In genomic region chr6:46651006-46651405, GRCh38 we compare ENCODE assay signal across 16 cellular contexts. TPM values are rescaled to one million over a fixed set of nuclear protein-coding genes. Genes with fewer than 3 reads are reported as not detected.
A peak's percentile ranks its signal among the peaks of the same experiment; 100 is the strongest.
DNase-seq lines count a peak whose midpoint lies in the region; ATAC-seq, FAIRE-seq and TF ChIP-seq lines count a peak whose summit lies in the region.
"Had no signal": no experiment of that assay in that cellular context is flagged by ENCODE, and none has a peak within 500 bp of the region (broad histone marks: within the 10 kb centered on the region; RNA-seq: fewer than 3 reads in every experiment).

No MANE protein-coding gene starts in this region.

- TF ChIP-seq CTCF in MCF 10A (IDR thresholded peaks at IDR 0.05; ENCODE audit: unreplicated experiment) (no peak), keratinocyte (optimal IDR thresholded peaks at IDR 0.05 in 1 of 3, IDR thresholded peaks at IDR 0.05 in 1 of 3, conservative IDR thresholded peaks at IDR 0.05 in 1 of 3; ENCODE audit: extremely low read depth in 1 of 3, insufficient read depth in 2 of 3, low read length in 3 of 3) (no peak), gastrocnemius medialis (IDR thresholded peaks at IDR 0.05 in 4 of 5, conservative IDR thresholded peaks at IDR 0.05 in 1 of 5) (no peak)

- ATAC-seq in GM19455 (IDR thresholded peaks at IDR 0.05; ENCODE audit: unreplicated experiment) = no peak
- no peak for ATAC-seq in gastrocnemius medialis
- ATAC-seq: activated CD4-positive, CD25-positive, alpha-beta regulatory T cell treated with anti-CD3 and anti-CD28 coated beads, Interleukin-2, amount 50 U/mL, for 24 hours had no signal

- H3K27me3 Mint-ChIP-seq in MCF 10A (ENCODE audit: insufficient read depth, unreplicated experiment) = no peaks in the 10 kb centered on the region

- dilution Hi-C loops in keratinocyte (cut with MboI; ENCODE audit: extremely low pct_ligation_motif_present, low sequenced_read_pairs) = no loop called here

- no peaks in the 10 kb centered on the region for H3K9me1 ChIP-seq in keratinocyte (ENCODE audit: control insufficient read depth, extremely low read depth, insufficient read depth, low read length)

- H3K9me3 Mint-ChIP-seq in MCF 10A (ENCODE audit: unreplicated experiment) = no peaks in the 10 kb centered on the region
- H3K9me3 Mint-ChIP-seq: activated naive CD4-positive, alpha-beta T cell treated with anti-CD3 and anti-CD28 coated beads, Interleukin-2, amount 50 U/mL, for 24 hours had no signal

- H3K4me3 ChIP-seq in HUES6 (ENCODE audit: low read depth, low read length) (0 out of 2 replicates have a peak overlapping the region, but pooled peaks have one; percentile 92), keratinocyte (ENCODE audit: control insufficient read depth in 2 of 3, extremely low read depth in 1 of 3, insufficient read depth in 2 of 3, low read depth in 1 of 3, low read length in 3 of 3) (no peak overlapping the region), skeletal muscle tissue (ENCODE audit: low read length in 3 of 3) (peak overlapping the region in 2 of 3 donors; percentile 5 to 98), gastrocnemius medialis (no peak overlapping the region)
- H3K4me3 ChIP-seq: BLaER1 treated with 17β-estradiol and CSF1 and Interleukin-3, amounts not matched to agents 10 nM and 100 nM had no signal

- H3K9ac ChIP-seq in HUES6 (ENCODE audit: low read length) (no peak overlapping the region), keratinocyte (ENCODE audit: control insufficient read depth, extremely low read depth, insufficient read depth, low read length) (no peak overlapping the region), skeletal muscle tissue (ENCODE audit: low read depth in 1 of 3, low read length in 3 of 3) (no peak overlapping the region)
- H3K9ac ChIP-seq: BLaER1 treated with 17β-estradiol and CSF1 and Interleukin-3, amounts not matched to agents 10 nM and 100 nM had no signal

- H4K20me1 ChIP-seq in keratinocyte (ENCODE audit: control insufficient read depth, extremely low read depth, insufficient read depth, low read length) = no peaks in the 10 kb centered on the region
- H4K20me1 ChIP-seq: BLaER1 treated with 17β-estradiol and CSF1 and Interleukin-3, amounts not matched to agents 10 nM and 100 nM had no signal

- intact Hi-C loops in MCF 10A (cut with micrococcal nuclease) (no loop called here), gastrocnemius medialis (cut with DNase I; ENCODE audit: low total_unique reads) (loop anchor here (5.0 to 10.0 kb wide), 2 partner anchors 214 to 556 kb away; no protein-coding TSS in a partner anchor)

- H3K27ac Mint-ChIP-seq in MCF 10A (ENCODE audit: low read depth, unreplicated experiment) = peak overlapping the region; percentile 96
- H3K27ac Mint-ChIP-seq: activated naive CD4-positive, alpha-beta T cell treated with anti-CD3 and anti-CD28 coated beads, Interleukin-2, amount 50 U/mL, for 24 hours had no signal

- peaks cover 23% of the 10 kb centered on the region for H3K27me3 ChIP-seq in HUES6 (ENCODE audit: control insufficient read depth, insufficient read depth, low read length)
- H3K27me3 ChIP-seq in keratinocyte (ENCODE audit: control insufficient read depth, extremely low read depth, insufficient read depth, low read length) = no peaks in the 10 kb centered on the region
- H3K27me3 ChIP-seq in skeletal muscle tissue (ENCODE audit: control insufficient read depth in 3 of 3, insufficient read depth in 3 of 3, low read length in 3 of 3) = no peaks in the 10 kb centered on the region
- no peaks in the 10 kb centered on the region for H3K27me3 ChIP-seq in gastrocnemius medialis
- H3K27me3 ChIP-seq: MG63 had no signal

- H3K4me1 ChIP-seq in HUES6 (ENCODE audit: control insufficient read depth, insufficient read depth, low read length) (peaks cover 8% of the 10 kb centered on the region; the same call in 1 of the 2 replicates), keratinocyte (ENCODE audit: control insufficient read depth, extremely low read depth, insufficient read depth, low read length) (peaks cover 11% of the 10 kb centered on the region), skeletal muscle tissue (ENCODE audit: control insufficient read depth in 3 of 3, insufficient read depth in 3 of 3, low read length in 3 of 3) (peaks cover 4 to 19% (median 7%) of the 10 kb centered on the region in 3 donors), gastrocnemius medialis (peaks cover 25% of the 10 kb centered on the region in 2 donors)

- POLR2A ChIA-PET in MCF 10A (lab: Yijun Ruan, JAX) = interaction anchor here (0.6 to 5.7 kb wide), 6 partner anchors 9 to 153 kb away, joined by 3 to 168 read pairs (median 3); no protein-coding TSS in a partner anchor

- H3K27ac ChIP-seq in HUES6 (ENCODE audit: low read depth, low read length) (no peak overlapping the region), keratinocyte (ENCODE audit: control insufficient read depth, insufficient read depth, low read length) (peak overlapping the region; percentile 10), skeletal muscle tissue (ENCODE audit: low read depth, low read length) (no peak overlapping the region), gastrocnemius medialis (no peak overlapping the region)
- H3K27ac ChIP-seq: BLaER1 treated with 17β-estradiol and CSF1 and Interleukin-3, amounts not matched to agents 10 nM and 100 nM had no signal

- BruUV-seq in MCF 10A (replicated peaks; lab: Mats Ljungman, UMichigan) = no TSS peak

- CTCF ChIA-PET in MCF 10A (lab: Yijun Ruan, JAX) = interaction anchor here (0.7 kb wide), 1 partner anchor 28 kb away, joined by 3 read pairs; no protein-coding TSS in a partner anchor

- no peak overlapping the region for H2AFZ ChIP-seq in keratinocyte (ENCODE audit: control insufficient read depth, low read length)

- H3K36me3 ChIP-seq in HUES6 (ENCODE audit: control insufficient read depth, insufficient read depth, low read length) (no peaks in the 10 kb centered on the region), keratinocyte (ENCODE audit: control insufficient read depth in 2 of 2, extremely low read depth in 1 of 2, insufficient read depth in 2 of 2, low read length in 2 of 2) (no peaks in the 10 kb centered on the region), skeletal muscle tissue (ENCODE audit: control insufficient read depth in 3 of 3, insufficient read depth in 3 of 3, low read length in 3 of 3) (no peaks in the 10 kb centered on the region), gastrocnemius medialis (no peaks in the 10 kb centered on the region)
- H3K36me3 ChIP-seq: BLaER1 treated with 17β-estradiol and CSF1 and Interleukin-3, amounts not matched to agents 10 nM and 100 nM; MG63 had no signal

- FAIRE-seq in keratinocyte (lab: Jason Lieb, UNC) = no peak

- no peaks in the 10 kb centered on the region for H3K79me2 ChIP-seq in keratinocyte (ENCODE audit: control insufficient read depth, insufficient read depth, low read length)

- peak overlapping the region; percentile 85 for H3K4me3 Mint-ChIP-seq in MCF 10A (ENCODE audit: unreplicated experiment)
- H3K4me3 Mint-ChIP-seq: activated naive CD4-positive, alpha-beta T cell treated with anti-CD3 and anti-CD28 coated beads, Interleukin-2, amount 50 U/mL, for 24 hours had no signal

- DNase-seq in MCF 10A (ENCODE audit: unreplicated experiment) = peak; percentile 28
- DNase-seq in keratinocyte (ENCODE audit: low read depth, low spot score) = no peak
- DNase-seq in stimulated activated CD4-positive, alpha-beta T cell treated with anti-CD3 and anti-CD28 coated beads, Interleukin-2, amount 100 ng/mL, for 48 hours = no peak
- no peak for DNase-seq in gastrocnemius medialis
- DNase-seq: central memory CD4-positive, alpha-beta T cell; MG63; NCI-H2081; NCI-H69; T-helper 1 cell had no signal

- peaks cover 15% of the 10 kb centered on the region for H3K4me1 Mint-ChIP-seq in MCF 10A (ENCODE audit: insufficient read depth, unreplicated experiment)

- H3K36me3 Mint-ChIP-seq in MCF 10A (ENCODE audit: insufficient read depth, unreplicated experiment) = peaks cover 10% of the 10 kb centered on the region
- H3K36me3 Mint-ChIP-seq: activated naive CD4-positive, alpha-beta T cell treated with anti-CD3 and anti-CD28 coated beads, Interleukin-2, amount 50 U/mL, for 24 hours had no signal

- no peak for TF ChIP-seq POLR2A in gastrocnemius medialis (IDR thresholded peaks at IDR 0.05)

- H3K9me3 ChIP-seq in HUES6 (ENCODE audit: control insufficient read depth, insufficient read depth, low read depth, low read length) (no peaks in the 10 kb centered on the region), keratinocyte (ENCODE audit: control insufficient read depth, low read depth, low read length) (no peaks in the 10 kb centered on the region), skeletal muscle tissue (ENCODE audit: control insufficient read depth in 3 of 3, low read length in 3 of 3) (no peaks in the 10 kb centered on the region), gastrocnemius medialis (no peaks in the 10 kb centered on the region)
- H3K9me3 ChIP-seq: MG63 had no signal

- H3K4me2 ChIP-seq in keratinocyte (ENCODE audit: control insufficient read depth, extremely low read depth, insufficient read depth, low read depth, low read length) = peak overlapping the region; percentile 98
- H3K4me2 ChIP-seq: BLaER1 treated with 17β-estradiol and CSF1 and Interleukin-3, amounts not matched to agents 10 nM and 100 nM had no signal

- in situ Hi-C loops in gastrocnemius medialis (cut with MboI; ENCODE audit: low sequenced_read_pairs in 4 of 4) = no loop called here

RNA-seq across cellular contexts. Expression of gene CYP39A1, which starts 1.6 kb away (rescaled TPM):
- total RNA-seq in MCF 10A (2022) = 7.2 and 7.4 TPM in 2 replicates
- 0.77 to 1.6 TPM (median 1.5 TPM) in 3 replicates for polyA plus RNA-seq in keratinocyte
- polyA plus RNA-seq in keratinocyte (2011; ENCODE audit: low read depth) = 4.3 TPM
- 1.1 and 2.1 TPM in 2 replicates for polyA plus RNA-seq in keratinocyte (2011; cell fraction: cytosol; rRNA removed)
- polyA plus RNA-seq in keratinocyte (2011; cell fraction: nucleus; rRNA removed) = 1.8 TPM in 2 replicates
- polyA plus RNA-seq in keratinocyte (2012; ENCODE audit: low replicate concordance) = 1.2 and 3.6 TPM in 2 replicates
- polyA minus RNA-seq in keratinocyte = 0.43 to 2.0 TPM (median 1.0 TPM) in 3 replicates
- polyA minus RNA-seq in keratinocyte (2011; cell fraction: cytosol; rRNA and poly(A)+ RNA removed) = not detected
- 1.3 and 3.5 TPM in 2 replicates for polyA minus RNA-seq in keratinocyte (2011; cell fraction: nucleus; rRNA and poly(A)+ RNA removed)
- 6.3 TPM for total RNA-seq in skeletal muscle tissue
- 1 to 10 TPM in 2 of 4 donors, under 1 TPM in 2; 0.24 to 3.8 (median 1.0) TPM for total RNA-seq in gastrocnemius medialis

RNA-seq across cellular contexts. Expression of gene SLC25A27, which starts 1.8 kb away (rescaled TPM):
- total RNA-seq in MCF 10A (2022) = 21.7 and 36.9 TPM in 2 replicates
- polyA plus RNA-seq in keratinocyte = 2.7 to 11.5 TPM (median 10.4 TPM) in 3 replicates
- polyA plus RNA-seq in keratinocyte (2011; ENCODE audit: low read depth) = 8.5 TPM
- 0.32 and 0.56 TPM in 2 replicates for polyA plus RNA-seq in keratinocyte (2011; cell fraction: cytosol; rRNA removed)
- polyA plus RNA-seq in keratinocyte (2011; cell fraction: nucleus; rRNA removed) = 48.2 and 53.7 TPM in 2 replicates
- polyA plus RNA-seq in keratinocyte (2012; ENCODE audit: low replicate concordance) = 2.2 and 9.6 TPM in 2 replicates
- polyA minus RNA-seq in keratinocyte = 0.13 to 10.5 TPM (median 3.2 TPM) in 3 replicates
- polyA minus RNA-seq in keratinocyte (2011; cell fraction: cytosol; rRNA and poly(A)+ RNA removed) = not detected
- polyA minus RNA-seq in keratinocyte (2011; cell fraction: nucleus; rRNA and poly(A)+ RNA removed) = 4.4 and 14.3 TPM in 2 replicates
- total RNA-seq in skeletal muscle tissue = 8.9 TPM
- total RNA-seq in gastrocnemius medialis = 10 to 100 TPM in 1 of 4 donors, 1 to 10 TPM in 2, under 1 TPM in 1; 0.56 to 24.2 (median 6.5) TPM

RNA-seq across cellular contexts. Expression of gene TDRD6, which starts 36.7 kb away (rescaled TPM):
- 0.56 and 0.66 TPM in 2 replicates for total RNA-seq in MCF 10A (2022)
- polyA plus RNA-seq in keratinocyte = 0.01 to 0.25 TPM (median 0.23 TPM) in 3 replicates
- 2.6 TPM for polyA plus RNA-seq in keratinocyte (2011; ENCODE audit: low read depth)
- polyA plus RNA-seq in keratinocyte (2011; cell fraction: cytosol; rRNA removed) = 0.01 and 0.02 TPM in 2 replicates
- 0.75 and 1.1 TPM in 2 replicates for polyA plus RNA-seq in keratinocyte (2011; cell fraction: nucleus; rRNA removed)
- 0.22 and 0.32 TPM in 2 replicates for polyA plus RNA-seq in keratinocyte (2012; ENCODE audit: low replicate concordance)
- polyA minus RNA-seq in keratinocyte = 0.16 TPM in 2 of 3 replicates, not detected in the other
- polyA minus RNA-seq in keratinocyte (2011; cell fraction: cytosol; rRNA and poly(A)+ RNA removed) = not detected
- 0.62 and 0.63 TPM in 2 replicates for polyA minus RNA-seq in keratinocyte (2011; cell fraction: nucleus; rRNA and poly(A)+ RNA removed)
- total RNA-seq in skeletal muscle tissue = 0.52 TPM
- 1 to 10 TPM in 1 of 4 donors, under 1 TPM in 3; 0.03 to 1.7 (median 0.07) TPM for total RNA-seq in gastrocnemius medialis
- total RNA-seq: RPMI7951 had no signal

Comparison
In these comparisons a context has a peak if more than half of its experiments do, and no peak if none do; other contexts are left out.
1. H3K4me3 ChIP-seq: peak in HUES6 (single experiment) and skeletal muscle tissue (2 of 3); none in keratinocyte (0 of 3) and gastrocnemius medialis (0 of 4).